ENCODE assay signal across 11 cellular contexts in the genomic region with DNA sequence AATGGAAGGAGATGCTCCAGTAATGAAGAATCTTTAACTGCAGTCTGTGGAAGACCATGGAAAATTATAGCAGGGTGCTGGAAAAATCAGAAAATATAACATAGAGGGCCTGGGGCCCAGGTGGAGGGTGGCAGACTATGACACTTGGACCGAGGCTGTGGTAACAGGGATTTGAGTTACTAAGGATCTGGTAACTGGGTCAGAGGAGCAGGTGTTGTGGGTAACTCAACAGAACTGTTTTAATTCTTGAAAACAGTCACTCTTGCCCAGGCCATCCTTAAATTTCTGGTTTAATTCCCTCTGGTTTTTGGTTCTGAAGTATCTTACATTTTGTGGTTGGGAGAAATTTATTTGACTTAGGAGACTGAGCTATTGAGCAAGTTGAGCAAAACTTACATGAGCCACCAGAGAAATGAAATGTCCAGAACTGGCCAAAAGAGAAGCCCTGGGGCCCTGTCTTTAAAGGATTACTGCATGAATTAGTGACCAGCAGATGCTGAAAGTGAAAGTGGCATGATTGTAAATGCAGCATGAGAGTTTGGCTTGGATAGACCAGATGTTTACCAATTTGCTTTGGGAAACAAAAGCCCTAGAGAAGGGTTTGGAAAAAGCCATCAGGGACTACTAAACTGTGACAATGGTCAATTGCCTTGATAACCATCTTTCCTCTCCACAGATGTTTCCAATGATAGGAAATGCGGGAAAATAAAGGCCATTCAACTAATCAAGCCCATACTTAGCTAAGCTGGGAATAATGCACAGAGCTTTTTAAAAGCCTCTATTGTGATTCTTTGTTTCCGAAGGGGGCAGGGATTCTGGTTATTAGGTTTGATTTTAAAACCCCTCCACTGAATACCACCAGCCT.
DNase-seq lines count a peak whose midpoint lies in the region; ATAC-seq and FAIRE-seq lines count a peak whose summit lies in the region.
"Had no signal": no experiment of that assay in that cellular context is flagged by ENCODE, and none has a peak within 500 bp of the region (broad histone marks: within the 10 kb centered on the region; RNA-seq: fewer than 3 reads in every experiment).

No MANE protein-coding gene starts in this region.

- no peaks in the 10 kb centered on the region for H3K36me3 ChIP-seq in mesodermal cell (ENCODE audit: control insufficient read depth, insufficient read depth, low read length)

- DNase-seq in Right ventricle myocardium inferior (ENCODE audit: missing footprints) (no peak), cardiac septum (ENCODE audit: low spot score) (no peak), epidermal melanocyte (ENCODE audit: insufficient read length, low spot score) (peak; percentile 30), RCC 7860 (ENCODE audit: low spot score) (no peak), posterior cingulate gyrus (no peak), NCI-H748 treated with DMSO at 0.1 percent for 48 hours (lab: John Stamatoyannopoulos, UW) (no peak), GM19239 (ENCODE audit: insufficient read length, low spot score) (no peak)
- DNase-seq: activated CD8-positive, alpha-beta memory T cell treated with anti-CD3 and anti-CD28 coated beads for 24 hours; CD4-positive, CD25-positive, alpha-beta regulatory T cell; GOT3 had no signal

- peak; percentile 66 for ATAC-seq in Right ventricle myocardium inferior

- intact Hi-C loops in Right ventricle myocardium inferior (cut with DNase I), result loop anchor here (5.0 kb wide), 1 partner anchor 56 kb away; no protein-coding TSS in a partner anchor
- intact Hi-C loops in cardiac septum (cut with DNase I), result loop anchor here (2.0 to 10.0 kb wide), 3 partner anchors 55 to 373 kb away; a partner anchor contains a TSS
- intact Hi-C loops in posterior cingulate gyrus (cut with DNase I), result no loop called here

- no peaks in the 10 kb centered on the region for H3K9me3 ChIP-seq in mesodermal cell (ENCODE audit: control insufficient read depth, low read length)

- H3K27ac ChIP-seq in mesodermal cell (ENCODE audit: low read depth, low read length, severe bottlenecking), result peak overlapping the region; percentile 57

- FAIRE-seq in RCC 7860 (lab: Jason Lieb, UNC) (no peak), GM19239 (lab: Jason Lieb, UNC) (no peak)

- 100% methylated on average over 1 of the region's 3 CpGs; no CpG with 5 or more reads in 1 of the 2 experiments for WGBS in mesodermal cell (ENCODE audit: insufficient coverage in 2 of 2), 2 experiments

- H3K4me1 ChIP-seq in mesodermal cell (ENCODE audit: control insufficient read depth, insufficient read depth, low read length, poor library complexity, severe bottlenecking), result peaks cover 6% of the 10 kb centered on the region

- no peak overlapping the region for H3K4me3 ChIP-seq in mesodermal cell (ENCODE audit: extremely low read depth, insufficient read depth, low read length, poor library complexity, severe bottlenecking)
